ENCODE assay signal across 19 cellular contexts in the genomic region with DNA sequence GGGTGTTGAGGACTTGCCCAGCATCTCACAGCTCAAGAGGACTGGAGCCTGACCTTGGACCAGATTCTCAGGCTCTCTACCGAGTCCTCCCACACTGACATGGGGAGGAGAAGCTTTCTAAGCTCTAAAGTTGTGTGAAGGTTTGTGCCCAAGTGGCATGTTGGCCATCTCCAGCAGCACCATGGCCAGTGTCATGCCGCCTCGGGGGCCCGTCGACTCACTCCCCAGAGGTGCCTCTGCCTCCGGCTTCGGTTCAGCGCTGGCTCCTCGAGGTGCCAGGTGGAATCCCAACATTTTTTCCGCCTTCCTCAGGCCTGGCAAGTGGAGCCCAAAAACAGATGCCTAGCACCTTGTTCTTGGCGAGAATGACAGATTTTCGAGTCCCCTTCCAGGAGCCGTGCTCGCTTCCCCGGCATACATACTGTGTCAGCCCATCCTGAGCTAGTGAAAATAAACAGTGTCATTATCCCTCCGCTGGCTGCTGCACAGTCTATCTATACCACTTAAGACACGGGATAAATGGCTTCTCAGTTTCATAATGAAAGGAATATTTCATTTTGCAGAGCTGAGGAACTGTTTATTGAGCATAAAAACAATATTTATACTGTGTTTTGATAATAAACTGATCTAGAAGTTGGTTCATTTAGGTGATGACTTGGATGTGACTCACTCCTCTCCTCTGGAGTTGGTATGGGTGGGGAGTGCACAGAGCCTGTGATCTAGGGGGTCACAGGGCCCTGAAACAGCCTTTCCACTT.
DNase-seq lines count a peak whose midpoint lies in the region; ATAC-seq and TF ChIP-seq lines count a peak whose summit lies in the region.
"Had no signal": no experiment of that assay in that cellular context is flagged by ENCODE, and none has a peak within 500 bp of the region (broad histone marks: within the 10 kb centered on the region; RNA-seq: fewer than 3 reads in every experiment).

No MANE protein-coding gene starts in this region.

- CTCF ChIA-PET in RWPE1 (lab: Yijun Ruan, JAX), result interaction anchor here (0.7 kb wide), 1 partner anchor 83 kb away, joined by 4 read pairs; no protein-coding TSS in a partner anchor

- H3K4me1 ChIP-seq in fibroblast of lung (ENCODE audit: control insufficient read depth, extremely low read depth, insufficient read depth, low read length), result peaks cover 2% of the 10 kb centered on the region
- H3K4me1 ChIP-seq: psoas muscle, vagina had no signal

- H3K4me3 Mint-ChIP-seq in activated T-helper 17 cell treated with anti-CD3 and anti-CD28 coated beads, Interleukin-2, amount 50 U/mL, for 72 hours, result no peak overlapping the region
- H3K4me3 Mint-ChIP-seq: activated naive CD4-positive, alpha-beta T cell treated with anti-CD3 and anti-CD28 coated beads, Interleukin-2, amount 10 ng/mL, durations not matched to agents 7 days and 5 days had no signal

- DNase-seq in A172 (ENCODE audit: low spot score), result peak; percentile 28
- peak; percentile 50 for DNase-seq in ELR (ENCODE audit: low read depth)
- peak; percentile 57 for DNase-seq in RWPE1 (ENCODE audit: low spot score)
- DNase-seq in fibroblast of lung (ENCODE audit: low read depth in 2 of 2), result peak; percentile 23 to 39
- DNase-seq in NCI-H1092 treated with DMSO at 0.1 percent for 48 hours (lab: John Stamatoyannopoulos, UW), result no peak
- no peak for DNase-seq in activated gamma-delta T cell (lab: John Stamatoyannopoulos, UW)
- DNase-seq: activated naive CD4-positive, alpha-beta T cell treated with anti-CD3 and anti-CD28 coated beads, Interleukin-2, amount 10 ng/mL, durations not matched to agents 7 days and 5 days; Calu3; effector memory CD8-positive, alpha-beta T cell; naive B cell; NCI-H1436; NCI-H446 treated with DMSO at 0.1 percent for 48 hours; psoas muscle; stomach had no signal

- no peak overlapping the region for H3K27ac Mint-ChIP-seq in activated T-helper 17 cell treated with anti-CD3 and anti-CD28 coated beads, Interleukin-2, amount 50 U/mL, for 72 hours

- no peak overlapping the region for H2AFZ ChIP-seq in fibroblast of lung (ENCODE audit: low read length)

- H3K9ac ChIP-seq in fibroblast of lung (ENCODE audit: insufficient read depth, low read length), result no peak overlapping the region

- no peak for ATAC-seq in activated T-helper 17 cell treated with anti-CD3 and anti-CD28 coated beads, Interleukin-2, amount 50 U/mL, for 72 hours (replicated peaks)
- no peak for ATAC-seq in GM18870 (IDR thresholded peaks at IDR 0.05; ENCODE audit: unreplicated experiment)
- ATAC-seq: effector memory CD8-positive, alpha-beta T cell; psoas muscle had no signal

- no peaks in the 10 kb centered on the region for H3K27me3 Mint-ChIP-seq in activated T-helper 17 cell treated with anti-CD3 and anti-CD28 coated beads, Interleukin-2, amount 50 U/mL, for 72 hours

- no peaks in the 10 kb centered on the region for H3K36me3 Mint-ChIP-seq in activated T-helper 17 cell treated with anti-CD3 and anti-CD28 coated beads, Interleukin-2, amount 50 U/mL, for 72 hours (ENCODE audit: low read depth)
- H3K36me3 Mint-ChIP-seq: naive B cell had no signal

- H3K4me3 ChIP-seq in fibroblast of lung (replicated peaks in 1 of 4; ENCODE audit: control extremely low read depth in 1 of 4, insufficient read depth in 1 of 4, low read depth in 3 of 4, low read length in 4 of 4), result no peak overlapping the region
- H3K4me3 ChIP-seq: cardiac muscle cell, lung, psoas muscle, stomach, vagina had no signal

- H3K36me3 ChIP-seq in fibroblast of lung (ENCODE audit: control insufficient read depth, insufficient read depth, low read length), result no peaks in the 10 kb centered on the region
- H3K36me3 ChIP-seq: cardiac muscle cell, stomach, vagina had no signal

- TF ChIP-seq CTCF in RWPE1 (conservative IDR thresholded peaks at IDR 0.05; ENCODE audit: low read depth) (no peak), fibroblast of lung (conservative IDR thresholded peaks at IDR 0.05 in 1 of 2, IDR thresholded peaks at IDR 0.05 in 1 of 2; ENCODE audit: low read depth in 1 of 2, low read length in 2 of 2) (no peak)

- no peaks in the 10 kb centered on the region for H3K79me2 ChIP-seq in fibroblast of lung (ENCODE audit: control insufficient read depth, insufficient read depth, low read length)

- H3K4me1 Mint-ChIP-seq in activated T-helper 17 cell treated with anti-CD3 and anti-CD28 coated beads, Interleukin-2, amount 50 U/mL, for 72 hours, result peaks cover 17% of the 10 kb centered on the region

- no peaks in the 10 kb centered on the region for H3K9me3 Mint-ChIP-seq in activated T-helper 17 cell treated with anti-CD3 and anti-CD28 coated beads, Interleukin-2, amount 50 U/mL, for 72 hours

- POLR2A ChIA-PET in RWPE1 (lab: Yijun Ruan, JAX; ENCODE audit: low non-redundant PET), result no interaction called here

- no peaks in the 10 kb centered on the region for H3K9me3 ChIP-seq in fibroblast of lung (ENCODE audit: control insufficient read depth, insufficient read depth, low read depth, low read length)
- H3K9me3 ChIP-seq: psoas muscle, vagina had no signal

- H3K4me2 ChIP-seq in fibroblast of lung (ENCODE audit: extremely low read depth, insufficient read depth, low read length), result peak overlapping the region; percentile 49

- H3K27ac ChIP-seq in RWPE1 (no peak overlapping the region), fibroblast of lung (ENCODE audit: insufficient read depth, low read length) (no peak overlapping the region)
- H3K27ac ChIP-seq: cardiac muscle cell, psoas muscle, stomach, vagina had no signal

- H3K27me3 ChIP-seq in fibroblast of lung (ENCODE audit: control insufficient read depth, insufficient read depth, low read length), result peaks cover 16% of the 10 kb centered on the region
- H3K27me3 ChIP-seq: cardiac muscle cell, stomach, vagina had no signal

- H4K20me1 ChIP-seq in fibroblast of lung (ENCODE audit: control insufficient read depth, extremely low read depth, insufficient read depth, low read length), result no peaks in the 10 kb centered on the region

Comparison
In these comparisons a context has a peak if more than half of its experiments do, and no peak if none do; other contexts are left out.
1. DNase-seq: peak in A172 (single experiment), ELR (single experiment), RWPE1 (single experiment) and fibroblast of lung (2 of 2); none in NCI-H1092 treated with DMSO at 0.1 percent for 48 hours (single experiment) and activated gamma-delta T cell (single experiment).